10 cellular contexts compared by ENCODE assay signal in genomic region chr2:20444113-20444992, GRCh38. TPM values are rescaled to one million over a fixed set of nuclear protein-coding genes. Genes with fewer than 3 reads are reported as not detected.
DNase-seq lines count a peak whose midpoint lies in the region; ATAC-seq, FAIRE-seq and TF ChIP-seq lines count a peak whose summit lies in the region.
"Had no signal": no experiment of that assay in that cellular context is flagged by ENCODE, and none has a peak within 500 bp of the region (broad histone marks: within the 10 kb centered on the region; RNA-seq: fewer than 3 reads in every experiment).

No MANE protein-coding gene starts in this region.

- peak overlapping the region; percentile 74 to 89 for H3K27ac ChIP-seq in kidney (ENCODE audit: low read depth in 2 of 2, low read length in 2 of 2)
- H3K27ac ChIP-seq in sigmoid colon, result peak overlapping the region; percentile 93 to 98 (median 98)

- H3K4me1 ChIP-seq in kidney (ENCODE audit: control insufficient read depth in 1 of 2, insufficient read depth in 1 of 2, low read depth in 1 of 2, low read length in 2 of 2) (peaks cover 8 to 16% of the 10 kb centered on the region in 2 donors), sigmoid colon (peaks cover 0 to 25% (median 23%) of the 10 kb centered on the region in 4 donors)

- H3K4me3 ChIP-seq in kidney (ENCODE audit: low read length in 2 of 2) (peak overlapping the region; percentile 18 to 62), sigmoid colon (peak overlapping the region; percentile 21 to 100 (median 78))

- 47 to 48% methylated on average over 12 of the region's 12 CpGs for WGBS in sigmoid colon, 2 donors

- peak; percentile 20 to 32 for TF ChIP-seq POLR2A in sigmoid colon (IDR thresholded peaks at IDR 0.05)

- DNase-seq in ELR (ENCODE audit: low read depth) (peak; percentile 26), kidney (no peak), sigmoid colon (peak; percentile 75), NCI-H345 (lab: John Stamatoyannopoulos, UW) (no peak), epidermal melanocyte (ENCODE audit: insufficient read length, low spot score) (no peak), ecto neural progenitor cell (ENCODE audit: low spot score) (no peak)
- DNase-seq: effector CD4-positive, alpha-beta T cell; RPMI8226 had no signal

- no peaks in the 10 kb centered on the region for H3K27me3 ChIP-seq in sigmoid colon

- peaks cover 11% of the 10 kb centered on the region for H3K36me3 Mint-ChIP-seq in brain

- H3K9me3 Mint-ChIP-seq in brain, result peaks cover 0 to 7% (median 0%) of the 10 kb centered on the region in 5 experiments

- H3K36me3 ChIP-seq in kidney (ENCODE audit: control insufficient read depth in 1 of 2, insufficient read depth in 2 of 2, low read length in 2 of 2) (peaks cover 6 to 18% of the 10 kb centered on the region in 2 donors), sigmoid colon (peaks cover 16 to 23% (median 20%) of the 10 kb centered on the region in 4 donors)

- peak overlapping the region in 3 of 5 experiments; percentile 29 to 61 (median 30) for H3K4me3 Mint-ChIP-seq in brain

- H3K27me3 Mint-ChIP-seq in brain, result peaks cover 9% of the 10 kb centered on the region

- H3K9me3 ChIP-seq in kidney (ENCODE audit: control insufficient read depth in 1 of 2, low read length in 2 of 2) (no peaks in the 10 kb centered on the region), sigmoid colon (no peaks in the 10 kb centered on the region)

- H3K27ac Mint-ChIP-seq in brain, result peak overlapping the region in 4 of 5 experiments; percentile 28 to 88 (median 53)

- peak; percentile 50 for FAIRE-seq in kidney (lab: Jason Lieb, UNC)

- ATAC-seq in HG02938 (IDR thresholded peaks at IDR 0.05; ENCODE audit: unreplicated experiment), result no peak

- TF ChIP-seq CTCF in brain (conservative IDR thresholded peaks at IDR 0.05) (no peak), kidney (IDR thresholded peaks at IDR 0.05; ENCODE audit: borderline replicate concordance, extremely low read depth, insufficient read depth) (no peak), sigmoid colon (IDR thresholded peaks at IDR 0.05) (no peak)

- peaks cover 38% of the 10 kb centered on the region for H3K4me1 Mint-ChIP-seq in brain

- H3K9ac ChIP-seq in kidney (ENCODE audit: low read length in 2 of 2), result peak overlapping the region in 1 of 2 donors; percentile 46

- intact Hi-C loops in kidney (cut with DNase I) (loop anchor here (5.0 kb wide), 1 partner anchor 193 kb away; no protein-coding TSS in a partner anchor), sigmoid colon (cut with DNase I) (loop anchor here (1.0 kb wide), 1 partner anchor 192 kb away; no protein-coding TSS in a partner anchor)

- no peak for TF ChIP-seq EP300 in sigmoid colon (IDR thresholded peaks at IDR 0.05)

RNA-seq across cellular contexts. Expression of gene RHOB, which starts 2.5 kb away (rescaled TPM):
- 173 TPM for polyA plus RNA-seq in brain (ENCODE audit: insufficient read depth, low read depth, low replicate concordance)
- 487 TPM for total RNA-seq in kidney
- polyA plus RNA-seq in kidney (ENCODE audit: insufficient read depth, low read depth, low replicate concordance), result 241 TPM
- total RNA-seq in sigmoid colon, result 1,000 to 10,000 TPM in 2 of 4 donors, 100 to 1,000 TPM in 2; 753 to 1,323 (median 1,092) TPM
- 100 to 1,000 TPM in 2 of 3 donors, 10 to 100 TPM in 1; 60.6 to 200 (median 108) TPM for polyA plus RNA-seq in sigmoid colon

Comparison
In these comparisons a context has a peak if more than half of its experiments do, and no peak if none do; other contexts are left out.
1. DNase-seq: peak in ELR (single experiment) and sigmoid colon (single experiment); none in kidney (single experiment), NCI-H345 (single experiment), epidermal melanocyte (single experiment) and ecto neural progenitor cell (single experiment).